Comparison of ENCODE assay signal across 13 cellular contexts in genomic region chr12:89245090-89245489, GRCh38.
DNase-seq lines count a peak whose midpoint lies in the region; ATAC-seq and TF ChIP-seq lines count a peak whose summit lies in the region.
"Had no signal": no experiment of that assay in that cellular context is flagged by ENCODE, and none has a peak within 500 bp of the region (broad histone marks: within the 10 kb centered on the region; RNA-seq: fewer than 3 reads in every experiment).

No MANE protein-coding gene starts in this region.

- H3K27ac ChIP-seq in thymus (ENCODE audit: low read depth): peak overlapping the region; percentile 69
- H3K27ac ChIP-seq: uterus had no signal

- peaks cover 21% of the 10 kb centered on the region for H3K4me1 ChIP-seq in thymus (ENCODE audit: control insufficient read depth, insufficient read depth, low read length)
- H3K4me1 ChIP-seq: BE2C, uterus had no signal

- H3K36me3 ChIP-seq in thymus (ENCODE audit: control insufficient read depth, insufficient read depth): no peaks in the 10 kb centered on the region
- H3K36me3 ChIP-seq: BE2C, uterus had no signal

- H3K27me3 ChIP-seq in thymus (ENCODE audit: control insufficient read depth, insufficient read depth): no peaks in the 10 kb centered on the region
- H3K27me3 ChIP-seq: BE2C, uterus had no signal

- ATAC-seq in Right ventricle myocardium inferior: peak; percentile 34
- no peak for ATAC-seq in GM18907 (IDR thresholded peaks at IDR 0.05; ENCODE audit: unreplicated experiment)
- ATAC-seq: HCT116 had no signal

- in situ Hi-C loops in GM13977 (cut with MboI; ENCODE audit: low pct_unique_long_range_greater_than_20kb, low sequenced_read_pairs, unreplicated experiment): no loop called here

- 5% methylated on average over 5 of the region's 5 CpGs for WGBS in thymus

- TF ChIP-seq CTCF in fibroblast of the aortic adventitia (IDR thresholded peaks at IDR 0.05; ENCODE audit: insufficient read depth, low read length) (no peak), GM13977 (IDR thresholded peaks at IDR 0.05; ENCODE audit: extremely low read depth, insufficient read depth, missing control alignments) (no peak)

- no peaks in the 10 kb centered on the region for H3K9me3 ChIP-seq in thymus (ENCODE audit: control insufficient read depth)
- H3K9me3 ChIP-seq: BE2C, uterus had no signal

- DNase-seq in Right ventricle myocardium inferior (ENCODE audit: missing footprints) (no peak), cardiac septum (ENCODE audit: low spot score) (no peak), fibroblast of the aortic adventitia (ENCODE audit: low read depth) (peak; percentile 22), GM13977 (ENCODE audit: low spot score) (no peak), NCI-H526 treated with DMSO at 0.1 percent for 48 hours (lab: John Stamatoyannopoulos, UW) (no peak)
- DNase-seq in activated CD4-positive, alpha-beta T cell treated with anti-CD3 and anti-CD28 coated beads for 4 hours: peak; percentile 36 to 48
- DNase-seq: BE2C, NCI-H510A, posterior cingulate gyrus, uterus had no signal

- H3K4me3 ChIP-seq in fibroblast of the aortic adventitia (ENCODE audit: low read depth, low read length) (no peak overlapping the region), thymus (ENCODE audit: low read length) (no peak overlapping the region)
- H3K4me3 ChIP-seq: uterus had no signal

- intact Hi-C loops in Right ventricle myocardium inferior (cut with DNase I): no loop called here
- intact Hi-C loops in cardiac septum (cut with DNase I): no loop called here

Comparison
In these comparisons a context has a peak if more than half of its experiments do, and no peak if none do; other contexts are left out.
1. DNase-seq: peak in activated CD4-positive, alpha-beta T cell treated with anti-CD3 and anti-CD28 coated beads for 4 hours (2 of 2) and fibroblast of the aortic adventitia (single experiment); none in Right ventricle myocardium inferior (single experiment), cardiac septum (single experiment), GM13977 (single experiment) and NCI-H526 treated with DMSO at 0.1 percent for 48 hours (single experiment).